Comparison of ENCODE assay signal across 8 cellular contexts in the genomic region with DNA sequence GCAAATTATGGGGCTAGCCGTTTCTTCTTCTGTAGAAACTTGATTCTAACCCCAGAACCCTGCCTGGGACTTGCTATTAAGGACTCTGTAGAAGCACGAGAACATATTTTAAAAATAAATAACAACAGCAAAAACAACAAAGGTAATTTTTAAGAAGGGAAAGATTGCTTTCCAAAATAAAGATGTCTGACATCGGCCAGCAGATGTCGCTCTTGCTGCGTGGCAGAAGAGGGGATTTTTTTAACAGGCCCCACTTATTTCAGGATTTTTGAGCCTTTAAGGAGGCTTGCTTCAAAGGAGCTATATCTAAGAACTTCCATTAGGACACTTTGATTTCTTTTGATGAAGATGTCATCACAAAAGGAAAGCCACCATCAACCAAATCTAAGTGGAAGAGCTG.
DNase-seq lines count a peak whose midpoint lies in the region; ATAC-seq and TF ChIP-seq lines count a peak whose summit lies in the region.

No MANE protein-coding gene starts in this region.

- peaks cover 6% of the 10 kb centered on the region for H3K4me1 Mint-ChIP-seq in activated CD8-positive, alpha-beta T cell treated with anti-CD3 and anti-CD28 coated beads for 36 hours (ENCODE audit: low read depth)
- H3K4me1 Mint-ChIP-seq in nephron progenitor cell: peaks cover 5% of the 10 kb centered on the region
- peaks cover 3 to 4% of the 10 kb centered on the region in 2 donors for H3K4me1 Mint-ChIP-seq in stimulated activated naive B cell treated with anti-CD40 and anti-IgM and Interleukin-4, amounts not matched to agents 10 μg/mL and 1 μg/mL and 100 μg/mL, for 72 hours

- no peak overlapping the region for H3K4me3 ChIP-seq in upper lobe of right lung

- H3K27me3 ChIP-seq in upper lobe of right lung: no peaks in the 10 kb centered on the region

- ATAC-seq in activated CD4-positive, CD25-positive, alpha-beta regulatory T cell treated with anti-CD3 and anti-CD28 coated beads, Interleukin-2, amount 50 U/mL, for 24 hours: no peak
- no peak for ATAC-seq in activated CD8-positive, alpha-beta T cell treated with anti-CD3 and anti-CD28 coated beads for 36 hours
- no peak for ATAC-seq in upper lobe of right lung
- ATAC-seq in stimulated activated naive B cell treated with anti-CD40 and anti-IgM and Interleukin-4, amounts not matched to agents 10 μg/mL and 1 μg/mL and 100 μg/mL, for 72 hours (replicated peaks): no peak

- H3K4me3 Mint-ChIP-seq in activated CD8-positive, alpha-beta T cell treated with anti-CD3 and anti-CD28 coated beads for 36 hours: no peak overlapping the region
- no peak overlapping the region for H3K4me3 Mint-ChIP-seq in nephron progenitor cell
- no peak overlapping the region for H3K4me3 Mint-ChIP-seq in stimulated activated naive B cell treated with anti-CD40 and anti-IgM and Interleukin-4, amounts not matched to agents 10 μg/mL and 1 μg/mL and 100 μg/mL, for 72 hours

- DNase-seq in activated CD4-positive, CD25-positive, alpha-beta regulatory T cell (lab: John Stamatoyannopoulos, UW): peak; percentile 0 to 13 (median 6)
- peak; percentile 2 for DNase-seq in NCI-H526 treated with DMSO at 0.1 percent for 48 hours (lab: John Stamatoyannopoulos, UW)
- DNase-seq in activated CD8-positive, alpha-beta T cell treated with anti-CD3 and anti-CD28 coated beads for 36 hours: peak; percentile 55
- peak; percentile 23 for DNase-seq in epidermal melanocyte (ENCODE audit: insufficient read length, low spot score)
- DNase-seq in nephron progenitor cell: peak; percentile 53
- no peak for DNase-seq in upper lobe of right lung
- no peak for DNase-seq in stimulated activated naive B cell treated with anti-CD40 and anti-IgM and Interleukin-4, amounts not matched to agents 10 μg/mL and 1 μg/mL and 100 μg/mL, for 72 hours

- no peaks in the 10 kb centered on the region for H3K9me3 ChIP-seq in upper lobe of right lung

- H3K36me3 ChIP-seq in upper lobe of right lung: no peaks in the 10 kb centered on the region

- CTCF ChIA-PET in activated CD8-positive, alpha-beta T cell treated with anti-CD3 and anti-CD28 coated beads for 36 hours (lab: Charles Lee): interaction anchor here (0.7 to 2.4 kb wide), 28 partner anchors 9 to 525 kb away, joined by 3 to 49 read pairs (median 4); no protein-coding TSS in a partner anchor

- intact Hi-C loops in activated CD8-positive, alpha-beta T cell treated with anti-CD3 and anti-CD28 coated beads for 36 hours (cut with micrococcal nuclease): loop anchor here (5.0 to 10.0 kb wide), 3 partner anchors 141 to 526 kb away; no protein-coding TSS in a partner anchor
- intact Hi-C loops in upper lobe of right lung (cut with DNase I): loop anchor here (5.0 kb wide), 1 partner anchor 526 kb away; no protein-coding TSS in a partner anchor

- H3K9me3 Mint-ChIP-seq in activated CD8-positive, alpha-beta T cell treated with anti-CD3 and anti-CD28 coated beads for 36 hours: no peaks in the 10 kb centered on the region
- H3K9me3 Mint-ChIP-seq in nephron progenitor cell: peaks cover 24% of the 10 kb centered on the region
- no peaks in the 10 kb centered on the region for H3K9me3 Mint-ChIP-seq in stimulated activated naive B cell treated with anti-CD40 and anti-IgM and Interleukin-4, amounts not matched to agents 10 μg/mL and 1 μg/mL and 100 μg/mL, for 72 hours

- H3K27me3 Mint-ChIP-seq in activated CD8-positive, alpha-beta T cell treated with anti-CD3 and anti-CD28 coated beads for 36 hours: peaks cover 1% of the 10 kb centered on the region
- peaks cover 3% of the 10 kb centered on the region for H3K27me3 Mint-ChIP-seq in nephron progenitor cell (ENCODE audit: low read depth, poor library complexity)
- H3K27me3 Mint-ChIP-seq in stimulated activated naive B cell treated with anti-CD40 and anti-IgM and Interleukin-4, amounts not matched to agents 10 μg/mL and 1 μg/mL and 100 μg/mL, for 72 hours: peaks cover 0 to 21% of the 10 kb centered on the region in 2 donors

- H3K36me3 Mint-ChIP-seq in activated CD8-positive, alpha-beta T cell treated with anti-CD3 and anti-CD28 coated beads for 36 hours (ENCODE audit: low read depth): no peaks in the 10 kb centered on the region
- no peaks in the 10 kb centered on the region for H3K36me3 Mint-ChIP-seq in nephron progenitor cell (ENCODE audit: low read depth)
- H3K36me3 Mint-ChIP-seq in stimulated activated naive B cell treated with anti-CD40 and anti-IgM and Interleukin-4, amounts not matched to agents 10 μg/mL and 1 μg/mL and 100 μg/mL, for 72 hours: no peaks in the 10 kb centered on the region

- peak; percentile 70 for TF ChIP-seq CTCF in activated CD8-positive, alpha-beta T cell treated with anti-CD3 and anti-CD28 coated beads for 36 hours (IDR thresholded peaks at IDR 0.05)
- TF ChIP-seq CTCF in nephron progenitor cell (IDR thresholded peaks at IDR 0.05): peak; percentile 77
- peak; percentile 70 for TF ChIP-seq CTCF in upper lobe of right lung (IDR thresholded peaks at IDR 0.05)

- POLR2A ChIA-PET in activated CD8-positive, alpha-beta T cell treated with anti-CD3 and anti-CD28 coated beads for 36 hours (lab: Charles Lee): no interaction called here

- H3K4me1 ChIP-seq in upper lobe of right lung: no peaks in the 10 kb centered on the region

- H3K27ac Mint-ChIP-seq in activated CD8-positive, alpha-beta T cell treated with anti-CD3 and anti-CD28 coated beads for 36 hours: no peak overlapping the region
- H3K27ac Mint-ChIP-seq in nephron progenitor cell: no peak overlapping the region
- no peak overlapping the region for H3K27ac Mint-ChIP-seq in stimulated activated naive B cell treated with anti-CD40 and anti-IgM and Interleukin-4, amounts not matched to agents 10 μg/mL and 1 μg/mL and 100 μg/mL, for 72 hours

- no peak overlapping the region for H3K27ac ChIP-seq in upper lobe of right lung

Comparison
In these comparisons a context has a peak if more than half of its experiments do, and no peak if none do; other contexts are left out.
1. DNase-seq: peak in activated CD4-positive, CD25-positive, alpha-beta regulatory T cell (4 of 4), NCI-H526 treated with DMSO at 0.1 percent for 48 hours (single experiment), activated CD8-positive, alpha-beta T cell treated with anti-CD3 and anti-CD28 coated beads for 36 hours (single experiment), epidermal melanocyte (single experiment) and nephron progenitor cell (single experiment); none in upper lobe of right lung (single experiment) and stimulated activated naive B cell treated with anti-CD40 and anti-IgM and Interleukin-4, amounts not matched to agents 10 μg/mL and 1 μg/mL and 100 μg/mL, for 72 hours (single experiment).
2. Peak in every context shown above with its lines, with median percentiles within 50 percentile points of each other: CTCF ChIP-seq.